8 cellular contexts compared by ENCODE assay signal in genomic region chr11:72924568-72925190, GRCh38.
DNase-seq lines count a peak whose midpoint lies in the region; ATAC-seq and TF ChIP-seq lines count a peak whose summit lies in the region.

No MANE protein-coding gene starts in this region.

- H3K79me2 ChIP-seq in PC-9 (ENCODE audit: low read depth), result no peaks in the 10 kb centered on the region

- H3K4me1 ChIP-seq in PC-9 (replicated peaks; ENCODE audit: insufficient read depth), result no peaks in the 10 kb centered on the region

- H3K4me3 ChIP-seq in PC-9 (no peak overlapping the region), foreskin fibroblast (ENCODE audit: low read depth in 1 of 2, low read length in 2 of 2) (no peak overlapping the region)

- H3K4me3 Mint-ChIP-seq in stimulated activated naive B cell treated with anti-CD40 and anti-IgM and Interleukin-4, amounts not matched to agents 10 μg/mL and 1 μg/mL and 100 μg/mL, for 72 hours, result no peak overlapping the region

- ATAC-seq in stimulated activated naive B cell treated with anti-CD40 and anti-IgM and Interleukin-4, amounts not matched to agents 10 μg/mL and 1 μg/mL and 100 μg/mL, for 72 hours (replicated peaks), result peak in 1 of 2 donors; percentile 34

- no peaks in the 10 kb centered on the region for H3F3A ChIP-seq in PC-9 (ENCODE audit: insufficient read depth, low read depth)

- peak overlapping the region; percentile 51 for H3K27ac Mint-ChIP-seq in stimulated activated naive B cell treated with anti-CD40 and anti-IgM and Interleukin-4, amounts not matched to agents 10 μg/mL and 1 μg/mL and 100 μg/mL, for 72 hours

- no peaks in the 10 kb centered on the region for H3K9me2 ChIP-seq in PC-9 (ENCODE audit: insufficient read depth)

- H4K20me1 ChIP-seq in PC-9 (ENCODE audit: insufficient read depth), result no peaks in the 10 kb centered on the region

- peaks cover 0 to 4% of the 10 kb centered on the region in 2 donors for H3K9me3 Mint-ChIP-seq in stimulated activated naive B cell treated with anti-CD40 and anti-IgM and Interleukin-4, amounts not matched to agents 10 μg/mL and 1 μg/mL and 100 μg/mL, for 72 hours

- DNase-seq in NCI-H1092 treated with DMSO at 0.1 percent for 48 hours (lab: John Stamatoyannopoulos, UW) (peak; percentile 11), NCI-H1092 (lab: John Stamatoyannopoulos, UW) (no peak), PC-9 (peak in 1 of 2 experiments; percentile 37), foreskin fibroblast (peak in 1 of 2 donors; percentile 63), hippocampal formation (lab: John Stamatoyannopoulos, UW) (no peak), iPS-NIHi11 (ENCODE audit: low spot score) (no peak)
- no peak for DNase-seq in stimulated activated naive B cell treated with anti-CD40 and anti-IgM and Interleukin-4, amounts not matched to agents 10 μg/mL and 1 μg/mL and 100 μg/mL, for 72 hours
- no peak for DNase-seq in activated effector memory CD4-positive, alpha-beta T cell treated with anti-CD3 and anti-CD28 coated beads, Interleukin-2, amount 50 U/mL, for 16 hours

- H3K27ac ChIP-seq in PC-9, result no peak overlapping the region

- peaks cover 24 to 36% of the 10 kb centered on the region in 2 donors for H3K36me3 Mint-ChIP-seq in stimulated activated naive B cell treated with anti-CD40 and anti-IgM and Interleukin-4, amounts not matched to agents 10 μg/mL and 1 μg/mL and 100 μg/mL, for 72 hours

- BruUV-seq in PC-9 (replicated peaks; lab: Mats Ljungman, UMichigan), result no TSS peak

- no peaks in the 10 kb centered on the region for H3K27me3 Mint-ChIP-seq in stimulated activated naive B cell treated with anti-CD40 and anti-IgM and Interleukin-4, amounts not matched to agents 10 μg/mL and 1 μg/mL and 100 μg/mL, for 72 hours

- peak; percentile 70 for TF ChIP-seq CTCF in PC-9 (conservative IDR thresholded peaks at IDR 0.05)
- peak; percentile 61 for TF ChIP-seq CTCF in foreskin fibroblast (IDR thresholded peaks at IDR 0.05; ENCODE audit: low read depth, low read length)

- H3K4me1 Mint-ChIP-seq in stimulated activated naive B cell treated with anti-CD40 and anti-IgM and Interleukin-4, amounts not matched to agents 10 μg/mL and 1 μg/mL and 100 μg/mL, for 72 hours, result peaks cover 23 to 40% of the 10 kb centered on the region in 2 donors

- intact Hi-C loops in PC-9 (cut with micrococcal nuclease; ENCODE audit: unreplicated experiment), result loop anchor here (1.0 to 5.0 kb wide), 2 partner anchors 254 to 313 kb away; no protein-coding TSS in a partner anchor

- no peak overlapping the region for H3K4me2 ChIP-seq in PC-9

- POLR2A ChIA-PET in PC-9 (lab: Charles Lee; ENCODE audit: unreplicated experiment), result no interaction called here

- CTCF ChIA-PET in PC-9 (lab: Charles Lee), result interaction anchor here (0.6 to 1.5 kb wide), 6 partner anchors 65 to 282 kb away, joined by 3 to 9 read pairs (median 4); no protein-coding TSS in a partner anchor

- no peaks in the 10 kb centered on the region for H3K36me3 ChIP-seq in PC-9 (ENCODE audit: low read depth)

- H2AFZ ChIP-seq in PC-9, result no peak overlapping the region

- H3K9me3 ChIP-seq in PC-9 (ENCODE audit: insufficient read depth, low read depth), result no peaks in the 10 kb centered on the region

- no peaks in the 10 kb centered on the region for H3K27me3 ChIP-seq in PC-9 (ENCODE audit: insufficient read depth, low read depth)
